Comparison of ENCODE assay signal across 18 cellular contexts in genomic region chr21:16678479-16678878, GRCh38.
"Had no signal": no experiment of that assay in that cellular context is flagged by ENCODE, and none has a peak within 500 bp of the region (broad histone marks: within the 10 kb centered on the region; RNA-seq: fewer than 3 reads in every experiment).

No MANE protein-coding gene starts in this region.

- H3K27me3 Mint-ChIP-seq: activated CD4-positive, alpha-beta memory T cell treated with anti-CD3 and anti-CD28 coated beads for 36 hours; activated naive CD8-positive, alpha-beta T cell; memory B cell had no signal

- H3K36me3 Mint-ChIP-seq: activated CD4-positive, alpha-beta memory T cell treated with anti-CD3 and anti-CD28 coated beads for 36 hours; activated naive CD8-positive, alpha-beta T cell; memory B cell had no signal

- H3K27ac Mint-ChIP-seq: activated CD4-positive, alpha-beta memory T cell treated with anti-CD3 and anti-CD28 coated beads for 36 hours; activated naive CD8-positive, alpha-beta T cell; memory B cell had no signal

- H3K4me1 Mint-ChIP-seq: memory B cell, neural crest cell had no signal

- H3K9me3 Mint-ChIP-seq: neural crest cell had no signal

- H3K4me3 Mint-ChIP-seq: activated CD4-positive, alpha-beta memory T cell treated with anti-CD3 and anti-CD28 coated beads for 36 hours; activated naive CD8-positive, alpha-beta T cell; memory B cell; neural crest cell had no signal

- DNase-seq: activated CD4-positive, alpha-beta memory T cell treated with anti-CD3 and anti-CD28 coated beads for 36 hours; activated CD4-positive, alpha-beta T cell treated with anti-CD3 and anti-CD28 coated beads for 1 hour; activated gamma-delta T cell; activated T-cell treated with anti-CD3 and anti-CD28 coated beads, Interleukin-2, amount 50 U/mL, for 48 hours; esophagus squamous epithelium; foreskin melanocyte; heart left ventricle; pancreas; stimulated activated CD4-positive, alpha-beta T cell treated with anti-CD3 and anti-CD28 coated beads, Interleukin-15, amount 100 ng/mL, for 24 hours; stimulated activated CD4-positive, alpha-beta T cell treated with anti-CD3 and anti-CD28 coated beads, Interleukin-4, amount 100 ng/mL, for 4 hours; stomach; T-helper 9 cell had no signal

- H3K9me3 ChIP-seq: ascending aorta, pancreas, stomach, thoracic aorta had no signal

- H3K27ac ChIP-seq: ascending aorta, cardiac muscle cell, esophagus squamous epithelium, heart left ventricle, pancreas, stomach, thoracic aorta had no signal

- H3K36me3 ChIP-seq: ascending aorta, cardiac muscle cell, esophagus squamous epithelium, heart left ventricle, pancreas, stomach, thoracic aorta had no signal

- H3K4me1 ChIP-seq: ascending aorta, pancreas, stomach had no signal

- H3K27me3 ChIP-seq: ascending aorta, cardiac muscle cell, esophagus squamous epithelium, heart left ventricle, pancreas, stomach had no signal

- H3K4me3 ChIP-seq: ascending aorta, cardiac muscle cell, esophagus squamous epithelium, heart left ventricle, pancreas, stomach, thoracic aorta had no signal
